ENCODE assay signal across 10 cellular contexts in the genomic region with DNA sequence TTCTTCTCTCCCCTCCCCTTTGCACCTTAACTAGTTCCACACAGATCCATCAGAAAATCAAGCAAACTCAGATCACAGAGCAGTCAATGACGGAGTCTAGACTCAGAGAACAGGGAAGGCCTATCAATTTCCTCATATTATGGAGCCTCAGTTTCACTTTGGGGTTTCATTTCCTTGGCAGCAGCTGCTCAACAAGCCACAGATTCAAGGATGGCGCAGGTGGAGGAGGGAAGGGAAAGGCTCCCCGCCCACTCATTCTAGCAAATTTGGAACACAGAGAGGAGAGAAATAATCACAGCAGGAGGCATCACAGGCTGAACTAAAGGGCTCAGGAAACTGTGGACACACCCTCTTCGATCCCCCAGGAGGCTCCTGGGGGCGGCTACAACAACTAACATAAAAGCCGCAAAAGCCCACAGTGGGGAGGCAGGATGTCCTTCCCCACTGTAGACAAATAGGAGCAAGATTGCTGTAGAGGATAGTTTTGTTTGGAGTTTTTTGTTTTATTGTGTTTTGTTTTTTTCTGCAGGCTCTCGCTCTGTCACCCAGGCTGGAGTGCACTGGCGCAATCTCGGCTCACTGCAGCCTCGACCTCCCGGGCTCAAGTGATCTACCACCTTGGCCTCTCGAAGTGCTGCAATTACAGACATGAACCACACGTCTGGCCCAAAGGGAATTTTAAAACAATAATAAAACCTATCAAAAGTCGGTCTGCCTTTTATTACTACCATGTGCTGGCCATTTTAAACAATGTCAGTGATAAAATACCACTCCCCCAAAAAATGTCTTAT. TPM values are rescaled to one million over a fixed set of nuclear protein-coding genes. Genes with fewer than 3 reads are reported as not detected.
DNase-seq lines count a peak whose midpoint lies in the region; ATAC-seq and TF ChIP-seq lines count a peak whose summit lies in the region.
"Had no signal": no experiment of that assay in that cellular context is flagged by ENCODE, and none has a peak within 500 bp of the region (broad histone marks: within the 10 kb centered on the region; RNA-seq: fewer than 3 reads in every experiment).

No MANE protein-coding gene starts in this region.

- H3K27me3 ChIP-seq in CD4-positive, alpha-beta memory T cell (ENCODE audit: insufficient read depth, low read length) = no peaks in the 10 kb centered on the region
- H3K27me3 ChIP-seq in colonic mucosa = no peaks in the 10 kb centered on the region

- CTCF ChIA-PET in CD4-positive, alpha-beta memory T cell (lab: Charles Lee; ENCODE audit: partially characterized antibody) = no interaction called here

- POLR2A ChIA-PET in CD4-positive, alpha-beta memory T cell (lab: Charles Lee; ENCODE audit: partially characterized antibody) = no interaction called here

- peak overlapping the region in 4 of 7 donors; percentile 14 to 63 (median 38) for H3K27ac Mint-ChIP-seq in CD4-positive, alpha-beta memory T cell
- H3K27ac Mint-ChIP-seq in natural killer cell = peak overlapping the region; percentile 76 to 91

- no peak for DNase-seq in CD4-positive, alpha-beta memory T cell
- DNase-seq in NCI-H187 (lab: John Stamatoyannopoulos, UW) (peak; percentile 32 to 57), natural killer cell (no peak), colonic mucosa (no peak), NCI-H1048 (lab: John Stamatoyannopoulos, UW) (no peak), DMS53 treated with DMSO at 0.1 percent for 48 hours (lab: John Stamatoyannopoulos, UW; ENCODE audit: unreplicated experiment) (no peak)
- no peak for DNase-seq in stimulated activated naive CD8-positive, alpha-beta T cell treated with anti-CD3 and anti-CD28 coated beads, Interleukin-15, Interleukin-2, amounts not matched to agents 100 U/mL and 50 U/mL, for 24 hours
- DNase-seq: activated CD8-positive, alpha-beta memory T cell treated with anti-CD3 and anti-CD28 coated beads for 24 hours; NCI-H2029 treated with DMSO at 0.1 percent for 48 hours had no signal

- H3K27ac ChIP-seq in CD4-positive, alpha-beta memory T cell (ENCODE audit: low read depth, low read length) = no peak overlapping the region
- peak overlapping the region; percentile 88 for H3K27ac ChIP-seq in cingulate gyrus (ENCODE audit: low read depth, low read length)
- H3K27ac ChIP-seq in colonic mucosa = no peak overlapping the region

- H3K27me3 Mint-ChIP-seq in CD4-positive, alpha-beta memory T cell = no peaks in the 10 kb centered on the region
- no peaks in the 10 kb centered on the region for H3K27me3 Mint-ChIP-seq in natural killer cell (ENCODE audit: low read depth in 2 of 2)

- H3K4me1 ChIP-seq in CD4-positive, alpha-beta memory T cell (ENCODE audit: insufficient read depth, low read length) = no peaks in the 10 kb centered on the region
- peaks cover 6% of the 10 kb centered on the region for H3K4me1 ChIP-seq in colonic mucosa

- ATAC-seq in natural killer cell = no peak
- ATAC-seq in stimulated activated naive CD8-positive, alpha-beta T cell treated with anti-CD3 and anti-CD28 coated beads, Interleukin-15, Interleukin-2, amounts not matched to agents 100 U/mL and 50 U/mL, for 24 hours = no peak

- no peaks in the 10 kb centered on the region for H3K9me3 Mint-ChIP-seq in CD4-positive, alpha-beta memory T cell
- no peaks in the 10 kb centered on the region for H3K9me3 Mint-ChIP-seq in natural killer cell

- H3K4me3 Mint-ChIP-seq in CD4-positive, alpha-beta memory T cell = peak overlapping the region in 1 of 8 donors; percentile 69
- H3K4me3 Mint-ChIP-seq in natural killer cell = no peak overlapping the region

- no peaks in the 10 kb centered on the region for H3K36me3 ChIP-seq in CD4-positive, alpha-beta memory T cell (ENCODE audit: insufficient read depth, low read length)
- no peaks in the 10 kb centered on the region for H3K36me3 ChIP-seq in colonic mucosa

- H3K9ac ChIP-seq in colonic mucosa (ENCODE audit: low read depth in 2 of 2, low read length in 2 of 2) = peak overlapping the region in 1 of 2 donors; percentile 16

- no peaks in the 10 kb centered on the region for H3K36me3 Mint-ChIP-seq in CD4-positive, alpha-beta memory T cell
- no peaks in the 10 kb centered on the region for H3K36me3 Mint-ChIP-seq in natural killer cell

- intact Hi-C loops in CD4-positive, alpha-beta memory T cell (cut with micrococcal nuclease) = loop anchor here (5.0 kb wide), 2 partner anchors 38 to 73 kb away; partner anchors contain the start of gene PLAAT4
- intact Hi-C loops in natural killer cell (cut with micrococcal nuclease) (loop anchor here (5.0 kb wide), 3 partner anchors 38 to 73 kb away; partner anchors contain the start of gene PLAAT4), colonic mucosa (cut with DNase I) (no loop called here)

- no peaks in the 10 kb centered on the region for H3K9me3 ChIP-seq in CD4-positive, alpha-beta memory T cell (ENCODE audit: control insufficient read depth in 1 of 2, low read length in 2 of 2)
- no peaks in the 10 kb centered on the region for H3K9me3 ChIP-seq in colonic mucosa

- no peak overlapping the region for H3K4me3 ChIP-seq in CD4-positive, alpha-beta memory T cell (ENCODE audit: low read length in 2 of 2)
- no peak overlapping the region for H3K4me3 ChIP-seq in colonic mucosa

- TF ChIP-seq CTCF in natural killer cell (IDR thresholded peaks at IDR 0.05) (no peak), colonic mucosa (IDR thresholded peaks at IDR 0.05) (no peak)

- peaks cover 9 to 38% (median 25%) of the 10 kb centered on the region in 4 donors for H3K4me1 Mint-ChIP-seq in CD4-positive, alpha-beta memory T cell
- H3K4me1 Mint-ChIP-seq in natural killer cell = peaks cover 30 to 50% of the 10 kb centered on the region in 2 donors

RNA-seq across cellular contexts. Expression of gene PLAAT3, which starts 3.4 kb away (rescaled TPM):
- total RNA-seq in CD4-positive, alpha-beta memory T cell = 1 to 10 TPM; 3.6 to 4.7 TPM
- 1 to 10 TPM; 7.4 to 9.2 TPM for polyA plus RNA-seq in CD4-positive, alpha-beta memory T cell
- total RNA-seq in natural killer cell = 10 to 100 TPM; 32.5 to 34.1 (median 34.1) TPM
- 10 to 100 TPM in 1 of 2 donors, 1 to 10 TPM in 1; 3.8 to 13.2 TPM for total RNA-seq in colonic mucosa

RNA-seq across cellular contexts. Expression of gene PLAAT2, which starts 47.6 kb away (rescaled TPM):
- not detected for total RNA-seq in CD4-positive, alpha-beta memory T cell
- polyA plus RNA-seq in CD4-positive, alpha-beta memory T cell = under 1 TPM in 1 of 2 donors, not detected in 1; 0.48 TPM
- total RNA-seq in natural killer cell = 1 to 10 TPM; 1.6 to 5.6 (median 4.6) TPM
- 10 to 100 TPM in 1 of 2 donors, 1 to 10 TPM in 1; 1.9 to 11.1 TPM for total RNA-seq in colonic mucosa

Comparison
In these comparisons a context has a peak if more than half of its experiments do, and no peak if none do; other contexts are left out.
1. DNase-seq: peak in NCI-H187 (2 of 2); none in CD4-positive, alpha-beta memory T cell (0 of 5), natural killer cell (single experiment), colonic mucosa (single experiment), stimulated activated naive CD8-positive, alpha-beta T cell treated with anti-CD3 and anti-CD28 coated beads, Interleukin-15, Interleukin-2, amounts not matched to agents 100 U/mL and 50 U/mL, for 24 hours (single experiment), NCI-H1048 (single experiment) and DMS53 treated with DMSO at 0.1 percent for 48 hours (single experiment).